ENCODE assay signal across 36 cellular contexts in genomic region chr9:99998866-99999265, GRCh38.
"Had no signal": no experiment of that assay in that cellular context is flagged by ENCODE, and none has a peak within 500 bp of the region (broad histone marks: within the 10 kb centered on the region; RNA-seq: fewer than 3 reads in every experiment).

No MANE protein-coding gene starts in this region.

- H3K36me3 ChIP-seq: adrenal gland had no signal

- H3K4me3 ChIP-seq: adrenal gland, body of pancreas, esophagus muscularis mucosa, gastrocnemius medialis had no signal

- H3K4me1 ChIP-seq: adrenal gland, body of pancreas, esophagus muscularis mucosa, foreskin keratinocyte, gastrocnemius medialis had no signal

- H3K27me3 Mint-ChIP-seq: activated CD4-positive, alpha-beta memory T cell treated with anti-CD3 and anti-CD28 coated beads for 36 hours; activated CD4-positive, alpha-beta T cell treated with anti-CD3 and anti-CD28 coated beads for 36 hours; activated CD4-positive, alpha-beta T cell treated with anti-CD3 and anti-CD28 coated beads, Interleukin-2, amount 10 ng/mL, durations not matched to agents 24 days and 14 days; activated CD8-positive, alpha-beta memory T cell treated with anti-CD3 and anti-CD28 coated beads, Interleukin-2, amount 10 ng/mL, durations not matched to agents 7 days and 5 days; activated naive CD4-positive, alpha-beta T cell treated with anti-CD3 and anti-CD28 coated beads, Interleukin-2, amount 50 U/mL, for 24 hours; activated naive CD8-positive, alpha-beta T cell treated with anti-CD3 and anti-CD28 coated beads for 36 hours; activated naive CD8-positive, alpha-beta T cell treated with anti-CD3 and anti-CD28 coated beads, Interleukin-2, amount 50 U/mL, for 24 hours; effector memory CD8-positive, alpha-beta T cell; T-helper 17 cell had no signal

- H3K27ac ChIP-seq: adrenal gland, body of pancreas, esophagus muscularis mucosa, foreskin keratinocyte, gastrocnemius medialis, WERI-Rb-1 had no signal

- H3K4me1 Mint-ChIP-seq: activated CD4-positive, alpha-beta T cell treated with anti-CD3 and anti-CD28 coated beads for 36 hours; activated CD4-positive, alpha-beta T cell treated with anti-CD3 and anti-CD28 coated beads, Interleukin-2, amount 10 ng/mL, durations not matched to agents 24 days and 14 days; activated CD8-positive, alpha-beta memory T cell treated with anti-CD3 and anti-CD28 coated beads, Interleukin-2, amount 10 ng/mL, durations not matched to agents 7 days and 5 days; activated naive CD8-positive, alpha-beta T cell treated with anti-CD3 and anti-CD28 coated beads for 36 hours; activated naive CD8-positive, alpha-beta T cell treated with anti-CD3 and anti-CD28 coated beads, Interleukin-2, amount 50 U/mL, for 24 hours had no signal

- H3K4me3 Mint-ChIP-seq: activated CD4-positive, alpha-beta memory T cell treated with anti-CD3 and anti-CD28 coated beads for 36 hours; activated CD4-positive, alpha-beta T cell treated with anti-CD3 and anti-CD28 coated beads for 36 hours; activated CD4-positive, alpha-beta T cell treated with anti-CD3 and anti-CD28 coated beads, Interleukin-2, amount 10 ng/mL, durations not matched to agents 24 days and 14 days; activated CD8-positive, alpha-beta memory T cell treated with anti-CD3 and anti-CD28 coated beads, Interleukin-2, amount 10 ng/mL, durations not matched to agents 7 days and 5 days; activated CD8-positive, alpha-beta T cell treated with anti-CD3 and anti-CD28 coated beads, Interleukin-2, amount 10 ng/mL, durations not matched to agents 7 days and 5 days; activated naive CD4-positive, alpha-beta T cell treated with anti-CD3 and anti-CD28 coated beads for 36 hours; activated naive CD4-positive, alpha-beta T cell treated with anti-CD3 and anti-CD28 coated beads, Interleukin-2, amount 50 U/mL, for 24 hours; activated naive CD8-positive, alpha-beta T cell treated with anti-CD3 and anti-CD28 coated beads for 36 hours; activated naive CD8-positive, alpha-beta T cell treated with anti-CD3 and anti-CD28 coated beads, Interleukin-2, amount 50 U/mL, for 24 hours; activated T-helper 1 cell treated with anti-CD3 and anti-CD28 coated beads, Interleukin-12 subunit alpha, Interleukin-12 subunit beta, Interleukin-2, Interleukin-4 antibody, amounts not matched to agents 30 ng/mL and 10 ng/mL and 1 ng/mL, durations not matched to agents 14 hours and 24 hours and 36 hours; effector memory CD8-positive, alpha-beta T cell; T-helper 17 cell; T-helper 2 cell treated with Interferon-gamma antibody and Interleukin-4, amounts not matched to agents 5 μg/mL and 100 μg/mL, for 36 hours had no signal

- DNase-seq: activated CD4-positive, alpha-beta memory T cell treated with anti-CD3 and anti-CD28 coated beads for 36 hours; activated CD4-positive, alpha-beta T cell treated with anti-CD3 and anti-CD28 coated beads for 36 hours; activated CD4-positive, alpha-beta T cell treated with anti-CD3 and anti-CD28 coated beads, Interleukin-2, amount 10 ng/mL, durations not matched to agents 24 days and 14 days; activated CD4-positive, CD25-positive, alpha-beta regulatory T cell; activated CD4-positive, CD25-positive, alpha-beta regulatory T cell treated with anti-CD3 and anti-CD28 coated beads, Interleukin-2, amount 50 U/mL, for 72 hours; activated CD8-positive, alpha-beta memory T cell treated with anti-CD3 and anti-CD28 coated beads, Interleukin-2, amount 10 ng/mL, durations not matched to agents 7 days and 5 days; activated CD8-positive, alpha-beta memory T cell treated with anti-CD3 and anti-CD28 coated beads, Interleukin-2, amount 50 U/mL, for 4 hours; activated CD8-positive, alpha-beta T cell treated with anti-CD3 and anti-CD28 coated beads, Interleukin-2, amount 10 ng/mL, durations not matched to agents 7 days and 5 days; activated effector memory CD4-positive, alpha-beta T cell treated with anti-CD3 and anti-CD28 coated beads, Interleukin-2, amount 50 U/mL, for 16 hours; activated naive CD4-positive, alpha-beta T cell treated with anti-CD3 and anti-CD28 coated beads for 36 hours; activated naive CD8-positive, alpha-beta T cell treated with anti-CD3 and anti-CD28 coated beads for 36 hours; activated naive CD8-positive, alpha-beta T cell treated with anti-CD3 and anti-CD28 coated beads, Interleukin-2, amount 50 U/mL, for 24 hours; activated T-cell treated with anti-CD3 and anti-CD28 coated beads, Interleukin-2, amount 50 U/mL, for 1 hour; activated T-cell treated with anti-CD3 and anti-CD28 coated beads, Interleukin-2, amount 50 U/mL, for 48 hours; adrenal gland; amygdala; aorta; body of pancreas; caudate nucleus; cortex of kidney; dermis blood vessel endothelial cell; effector CD4-positive, alpha-beta T cell; effector memory CD8-positive, alpha-beta T cell; erythroblast; foreskin keratinocyte; gastrocnemius medialis; glutamatergic neuron; T-helper 1 cell; T-helper 17 cell; T1000; WERI-Rb-1 had no signal

- H3K27ac Mint-ChIP-seq: activated CD4-positive, alpha-beta memory T cell treated with anti-CD3 and anti-CD28 coated beads for 36 hours; activated CD4-positive, alpha-beta T cell treated with anti-CD3 and anti-CD28 coated beads for 36 hours; activated CD4-positive, alpha-beta T cell treated with anti-CD3 and anti-CD28 coated beads, Interleukin-2, amount 10 ng/mL, durations not matched to agents 24 days and 14 days; activated CD8-positive, alpha-beta memory T cell treated with anti-CD3 and anti-CD28 coated beads, Interleukin-2, amount 10 ng/mL, durations not matched to agents 7 days and 5 days; activated naive CD4-positive, alpha-beta T cell treated with anti-CD3 and anti-CD28 coated beads for 36 hours; activated naive CD4-positive, alpha-beta T cell treated with anti-CD3 and anti-CD28 coated beads, Interleukin-2, amount 50 U/mL, for 24 hours; activated naive CD8-positive, alpha-beta T cell treated with anti-CD3 and anti-CD28 coated beads for 36 hours; activated naive CD8-positive, alpha-beta T cell treated with anti-CD3 and anti-CD28 coated beads, Interleukin-2, amount 50 U/mL, for 24 hours; activated T-helper 1 cell treated with anti-CD3 and anti-CD28 coated beads, Interleukin-12 subunit alpha, Interleukin-12 subunit beta, Interleukin-2, Interleukin-4 antibody, amounts not matched to agents 30 ng/mL and 10 ng/mL and 1 ng/mL, durations not matched to agents 14 hours and 24 hours and 36 hours; activated T-helper 2 cell treated with anti-CD3 and anti-CD28 coated beads, Interferon-gamma antibody, Interleukin-2, Interleukin-4, amounts not matched to agents 10 μg/mL and 5 μg/mL and 100 μg/mL, durations not matched to agents 14 hours and 24 hours and 36 hours; T-helper 17 cell; T-helper 2 cell treated with Interferon-gamma antibody and Interleukin-4, amounts not matched to agents 5 μg/mL and 100 μg/mL, for 36 hours had no signal

- H3K27me3 ChIP-seq: adrenal gland, body of pancreas, esophagus muscularis mucosa, foreskin keratinocyte, gastrocnemius medialis had no signal

- H3K9me3 Mint-ChIP-seq: activated CD4-positive, alpha-beta T cell treated with anti-CD3 and anti-CD28 coated beads, Interleukin-2, amount 10 ng/mL, durations not matched to agents 24 days and 14 days; effector memory CD8-positive, alpha-beta T cell had no signal

- H3K9me3 ChIP-seq: adrenal gland, body of pancreas, gastrocnemius medialis had no signal

- ATAC-seq: activated CD4-positive, alpha-beta T cell treated with anti-CD3 and anti-CD28 coated beads for 36 hours; activated CD8-positive, alpha-beta memory T cell treated with anti-CD3 and anti-CD28 coated beads, Interleukin-2, amount 10 ng/mL, durations not matched to agents 7 days and 5 days; activated CD8-positive, alpha-beta T cell treated with anti-CD3 and anti-CD28 coated beads, Interleukin-2, amount 10 ng/mL, durations not matched to agents 7 days and 5 days; activated naive CD8-positive, alpha-beta T cell treated with anti-CD3 and anti-CD28 coated beads, Interleukin-2, amount 50 U/mL, for 24 hours; body of pancreas; effector memory CD8-positive, alpha-beta T cell; foreskin keratinocyte; gastrocnemius medialis; T-helper 17 cell had no signal
